In the genomic region with DNA sequence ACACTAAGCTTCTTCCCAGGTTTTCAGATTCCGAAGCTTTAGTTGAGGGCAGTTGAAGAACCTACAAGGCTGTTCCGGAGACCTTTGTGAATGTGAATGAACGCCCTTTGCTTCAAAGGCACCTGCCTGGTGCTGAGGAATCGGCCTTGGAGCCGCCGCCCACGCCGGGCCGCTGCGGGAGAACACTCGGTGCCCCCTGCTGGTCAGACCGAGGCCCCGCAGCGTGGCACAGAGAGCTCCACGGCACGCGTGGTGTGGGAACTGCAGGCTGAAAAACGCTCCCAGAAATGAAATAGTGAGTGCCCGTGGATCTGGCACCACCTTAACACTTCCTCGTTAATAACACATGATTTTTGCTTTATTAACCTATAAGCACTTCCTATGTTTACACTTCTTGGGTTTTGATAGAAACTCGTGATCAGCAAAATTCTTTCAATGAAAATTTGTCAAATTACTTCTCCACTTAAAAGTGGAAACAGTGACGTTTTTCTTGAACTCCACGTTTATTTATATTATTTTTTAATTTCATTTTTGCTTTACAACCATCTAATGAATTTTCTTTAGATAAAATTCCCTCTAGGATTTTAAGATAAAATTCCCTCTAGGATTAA, we compare ENCODE assay signal across 8 cellular contexts.
DNase-seq lines count a peak whose midpoint lies in the region; ATAC-seq and TF ChIP-seq lines count a peak whose summit lies in the region.

No MANE protein-coding gene starts in this region.

- H3K27ac ChIP-seq in KMS-11: no peak overlapping the region
- no peak overlapping the region for H3K27ac ChIP-seq in CD8-positive, alpha-beta memory T cell (ENCODE audit: low read depth, low read length)

- H3K27me3 Mint-ChIP-seq in activated CD4-positive, alpha-beta T cell treated with anti-CD3 and anti-CD28 coated beads, Interleukin-2, amount 10 ng/mL, durations not matched to agents 24 days and 14 days: no peaks in the 10 kb centered on the region
- H3K27me3 Mint-ChIP-seq in CD8-positive, alpha-beta memory T cell: peaks cover 0 to 2% of the 10 kb centered on the region in 2 donors

- H3K4me3 ChIP-seq in KMS-11 (IDR thresholded peaks at IDR 0.05; ENCODE audit: insufficient read depth, low read depth, low read length): no peak overlapping the region
- no peak overlapping the region for H3K4me3 ChIP-seq in CD8-positive, alpha-beta memory T cell (ENCODE audit: low read length)

- H3K4me3 Mint-ChIP-seq in activated CD4-positive, alpha-beta T cell treated with anti-CD3 and anti-CD28 coated beads, Interleukin-2, amount 10 ng/mL, durations not matched to agents 24 days and 14 days: no peak overlapping the region
- H3K4me3 Mint-ChIP-seq in CD8-positive, alpha-beta memory T cell: no peak overlapping the region

- intact Hi-C loops in activated CD4-positive, alpha-beta T cell treated with anti-CD3 and anti-CD28 coated beads, Interleukin-2, amount 10 ng/mL, durations not matched to agents 24 days and 14 days (cut with micrococcal nuclease): loop anchor here (2.0 kb wide), 1 partner anchor 244 kb away; no protein-coding TSS in a partner anchor
- intact Hi-C loops in sciatic nerve (cut with DNase I): no loop called here

- TF ChIP-seq CTCF in KMS-11 (conservative IDR thresholded peaks at IDR 0.05; ENCODE audit: low read depth, low read length): peak; percentile 79

- no peaks in the 10 kb centered on the region for H3K9me3 Mint-ChIP-seq in activated CD4-positive, alpha-beta T cell treated with anti-CD3 and anti-CD28 coated beads, Interleukin-2, amount 10 ng/mL, durations not matched to agents 24 days and 14 days
- H3K9me3 Mint-ChIP-seq in CD8-positive, alpha-beta memory T cell: peaks cover 0 to 13% (median 4%) of the 10 kb centered on the region in 5 donors

- peak; percentile 84 for DNase-seq in DMS53 (lab: John Stamatoyannopoulos, UW)
- DNase-seq in activated CD4-positive, alpha-beta T cell treated with anti-CD3 and anti-CD28 coated beads, Interleukin-2, amount 10 ng/mL, durations not matched to agents 24 days and 14 days: peak; percentile 77
- peak; percentile 26 for DNase-seq in globus pallidus (ENCODE audit: low spot score)
- no peak for DNase-seq in sciatic nerve (ENCODE audit: low spot score)
- no peak for DNase-seq in CD8-positive, alpha-beta memory T cell

- H3K9ac ChIP-seq in KMS-11: no peak overlapping the region

- ATAC-seq in sciatic nerve (peak; percentile 79), HG03457 (IDR thresholded peaks at IDR 0.05; ENCODE audit: unreplicated experiment) (no peak), GM19324 (IDR thresholded peaks at IDR 0.05; ENCODE audit: low FRiP score, unreplicated experiment) (no peak)

- CTCF ChIA-PET in CD8-positive, alpha-beta memory T cell (lab: Charles Lee): no interaction called here

- no peaks in the 10 kb centered on the region for H3K36me3 ChIP-seq in KMS-11 (ENCODE audit: insufficient read depth)
- no peaks in the 10 kb centered on the region for H3K36me3 ChIP-seq in CD8-positive, alpha-beta memory T cell (ENCODE audit: insufficient read depth, low read length)

- H3K4me2 ChIP-seq in KMS-11: peak overlapping the region; percentile 17; the same call in 1 of the 2 replicates

- no peaks in the 10 kb centered on the region for H3K79me2 ChIP-seq in KMS-11 (ENCODE audit: insufficient read depth, low read depth)

- POLR2A ChIA-PET in CD8-positive, alpha-beta memory T cell (lab: Charles Lee): no interaction called here

- H3K27ac Mint-ChIP-seq in activated CD4-positive, alpha-beta T cell treated with anti-CD3 and anti-CD28 coated beads, Interleukin-2, amount 10 ng/mL, durations not matched to agents 24 days and 14 days: no peak overlapping the region
- H3K27ac Mint-ChIP-seq in CD8-positive, alpha-beta memory T cell: no peak overlapping the region

- peak overlapping the region; percentile 28 for H2AFZ ChIP-seq in KMS-11 (ENCODE audit: low read depth)

- no peaks in the 10 kb centered on the region for H4K20me1 ChIP-seq in KMS-11 (ENCODE audit: insufficient read depth)

- H3K4me1 ChIP-seq in KMS-11 (ENCODE audit: low read depth, poor library complexity, severe bottlenecking): no peaks in the 10 kb centered on the region
- H3K4me1 ChIP-seq in CD8-positive, alpha-beta memory T cell (ENCODE audit: insufficient read depth, low read length): no peaks in the 10 kb centered on the region

- no peaks in the 10 kb centered on the region for H3K36me3 Mint-ChIP-seq in activated CD4-positive, alpha-beta T cell treated with anti-CD3 and anti-CD28 coated beads, Interleukin-2, amount 10 ng/mL, durations not matched to agents 24 days and 14 days (ENCODE audit: low read depth)
- H3K36me3 Mint-ChIP-seq in CD8-positive, alpha-beta memory T cell: no peaks in the 10 kb centered on the region

- H3K9me3 ChIP-seq in CD8-positive, alpha-beta memory T cell (ENCODE audit: low read length): no peaks in the 10 kb centered on the region

- no peaks in the 10 kb centered on the region for H3K27me3 ChIP-seq in KMS-11 (ENCODE audit: insufficient read depth, low read depth)
- no peaks in the 10 kb centered on the region for H3K27me3 ChIP-seq in CD8-positive, alpha-beta memory T cell (ENCODE audit: insufficient read depth, low read length, poor library complexity, severe bottlenecking)

- no peaks in the 10 kb centered on the region for H3K4me1 Mint-ChIP-seq in activated CD4-positive, alpha-beta T cell treated with anti-CD3 and anti-CD28 coated beads, Interleukin-2, amount 10 ng/mL, durations not matched to agents 24 days and 14 days
- no peaks in the 10 kb centered on the region for H3K4me1 Mint-ChIP-seq in CD8-positive, alpha-beta memory T cell

Comparison
In these comparisons a context has a peak if more than half of its experiments do, and no peak if none do; other contexts are left out.
1. DNase-seq: peak in DMS53 (single experiment), activated CD4-positive, alpha-beta T cell treated with anti-CD3 and anti-CD28 coated beads, Interleukin-2, amount 10 ng/mL, durations not matched to agents 24 days and 14 days (single experiment) and globus pallidus (single experiment); none in sciatic nerve (single experiment) and CD8-positive, alpha-beta memory T cell (0 of 5).